18 cellular contexts compared by ENCODE assay signal in genomic region chr1:57832616-57833015, GRCh38.
A peak's percentile ranks its signal among the peaks of the same experiment; 100 is the strongest.
DNase-seq lines count a peak whose midpoint lies in the region; ATAC-seq, FAIRE-seq and TF ChIP-seq lines count a peak whose summit lies in the region.
"Had no signal": no experiment of that assay in that cellular context is flagged by ENCODE, and none has a peak within 500 bp of the region (broad histone marks: within the 10 kb centered on the region; RNA-seq: fewer than 3 reads in every experiment).

No MANE protein-coding gene starts in this region.

- no peak overlapping the region for H3K18ac ChIP-seq in H1 (ENCODE audit: extremely low read depth, low read length)

- H2AFZ ChIP-seq in H1 (ENCODE audit: low read length) (no peak overlapping the region), keratinocyte (ENCODE audit: control insufficient read depth, low read length) (no peak overlapping the region), mammary epithelial cell (ENCODE audit: low read depth, low read length) (no peak overlapping the region)

- H2BK12ac ChIP-seq in H1 (ENCODE audit: low read depth, low read length), result no peak overlapping the region; the same call in 1 of the 2 replicates

- no peaks in the 10 kb centered on the region for H4K20me1 ChIP-seq in H1 (replicated peaks in 1 of 2; ENCODE audit: control insufficient read depth in 1 of 2, insufficient read depth in 2 of 2, low read length in 2 of 2)
- no peaks in the 10 kb centered on the region for H4K20me1 ChIP-seq in keratinocyte (ENCODE audit: control insufficient read depth, extremely low read depth, insufficient read depth, low read length)
- H4K20me1 ChIP-seq in mammary epithelial cell (ENCODE audit: insufficient read depth, low read length), result no peaks in the 10 kb centered on the region

- no peak overlapping the region for H3K14ac ChIP-seq in H1 (ENCODE audit: insufficient read length)

- FAIRE-seq in H1 (lab: Jason Lieb, UNC) (peak; percentile 65), keratinocyte (lab: Jason Lieb, UNC) (no peak)
- FAIRE-seq: GM19239, K562 had no signal

- H3K27ac ChIP-seq in HUES48 (ENCODE audit: low read depth, low read length) (peak overlapping the region; percentile 51), H1 (ENCODE audit: low read depth, low read length) (peak overlapping the region; percentile 42; the same call in 1 of the 2 replicates), keratinocyte (ENCODE audit: control insufficient read depth, insufficient read depth, low read length) (peak overlapping the region; percentile 0), mammary epithelial cell (ENCODE audit: insufficient read depth, low read depth, low read length) (no peak overlapping the region)
- H3K27ac ChIP-seq: C4-2B had no signal

- no peak overlapping the region for H3K23ac ChIP-seq in H1 (ENCODE audit: insufficient read length)

- POLR2A ChIA-PET in H1 (lab: Charles Lee; ENCODE audit: partially characterized antibody), result no interaction called here

- H3K79me2 ChIP-seq in H1 (ENCODE audit: control insufficient read depth in 1 of 2, insufficient read depth in 2 of 2, low read length in 2 of 2) (no peaks in the 10 kb centered on the region), keratinocyte (ENCODE audit: control insufficient read depth, insufficient read depth, low read length) (no peaks in the 10 kb centered on the region), mammary epithelial cell (ENCODE audit: insufficient read depth, low read length) (no peaks in the 10 kb centered on the region)

- peak overlapping the region; percentile 47 to 75 for H3K4me2 ChIP-seq in H1 (ENCODE audit: insufficient read depth in 1 of 2, low read depth in 2 of 2, low read length in 2 of 2)
- no peak overlapping the region for H3K4me2 ChIP-seq in keratinocyte (ENCODE audit: control insufficient read depth, extremely low read depth, insufficient read depth, low read depth, low read length)
- no peak overlapping the region for H3K4me2 ChIP-seq in mammary epithelial cell (ENCODE audit: insufficient read depth, low read depth, low read length)

- no peaks in the 10 kb centered on the region for H3K9me3 ChIP-seq in HUES48 (ENCODE audit: control insufficient read depth, insufficient read depth, low read length)
- no peaks in the 10 kb centered on the region for H3K9me3 ChIP-seq in H1 (ENCODE audit: insufficient read depth in 2 of 2, low read depth in 1 of 2, low read length in 1 of 2)
- no peaks in the 10 kb centered on the region for H3K9me3 ChIP-seq in keratinocyte (ENCODE audit: control insufficient read depth, low read depth, low read length)
- H3K9me3 ChIP-seq in mammary epithelial cell (replicated peaks; ENCODE audit: insufficient read depth, low read length), result no peaks in the 10 kb centered on the region

- H3K9ac ChIP-seq in HUES48 (ENCODE audit: low read depth, low read length) (no peak overlapping the region), H1 (replicated peaks in 1 of 4; ENCODE audit: extremely low read depth in 1 of 4, low read depth in 3 of 4, low read length in 3 of 4) (no peak overlapping the region), keratinocyte (ENCODE audit: control insufficient read depth, extremely low read depth, insufficient read depth, low read length) (no peak overlapping the region), mammary epithelial cell (ENCODE audit: insufficient read depth, low read length) (no peak overlapping the region)

- H3K27me3 Mint-ChIP-seq in activated naive CD8-positive, alpha-beta T cell treated with anti-CD3 and anti-CD28 coated beads, Interleukin-2, amount 50 U/mL, for 24 hours, result no peaks in the 10 kb centered on the region

- no peaks in the 10 kb centered on the region for H3K36me3 Mint-ChIP-seq in activated naive CD8-positive, alpha-beta T cell treated with anti-CD3 and anti-CD28 coated beads, Interleukin-2, amount 50 U/mL, for 24 hours (ENCODE audit: low read depth)

- ATAC-seq in activated naive CD8-positive, alpha-beta T cell treated with anti-CD3 and anti-CD28 coated beads, Interleukin-2, amount 50 U/mL, for 24 hours, result no peak
- ATAC-seq: K562 had no signal

- H2BK15ac ChIP-seq in H1 (ENCODE audit: low read length), result no peak overlapping the region

- H4K8ac ChIP-seq in H1 (ENCODE audit: extremely low read depth, insufficient read depth, low read length), result no peak overlapping the region

- TF ChIP-seq EP300 in H1 (IDR thresholded peaks at IDR 0.05; ENCODE audit: borderline replicate concordance in 1 of 2, low read depth in 2 of 2, low read length in 2 of 2), result no peak

- H3K4me3 Mint-ChIP-seq in activated naive CD8-positive, alpha-beta T cell treated with anti-CD3 and anti-CD28 coated beads, Interleukin-2, amount 50 U/mL, for 24 hours, result no peak overlapping the region

- no peaks in the 10 kb centered on the region for H3K23me2 ChIP-seq in H1 (ENCODE audit: low read depth, low read length)

- no peak overlapping the region for H3K56ac ChIP-seq in H1 (replicated peaks; ENCODE audit: insufficient read length, low read depth, low read length)

- dilution Hi-C loops in keratinocyte (cut with MboI; ENCODE audit: extremely low pct_ligation_motif_present, low sequenced_read_pairs), result no loop called here
- dilution Hi-C loops in mammary epithelial cell (cut with HindIII; ENCODE audit: low sequenced_read_pairs), result no loop called here

- peak; percentile 20 for DNase-seq in DMS53 treated with DMSO at 0.1 percent for 48 hours (lab: John Stamatoyannopoulos, UW; ENCODE audit: unreplicated experiment)
- DNase-seq in H1 (ENCODE audit: low read depth in 1 of 2, low spot score in 2 of 2), result peak; percentile 3 to 43
- no peak for DNase-seq in keratinocyte (ENCODE audit: low read depth, low spot score)
- no peak for DNase-seq in activated naive CD8-positive, alpha-beta T cell treated with anti-CD3 and anti-CD28 coated beads, Interleukin-2, amount 50 U/mL, for 24 hours
- DNase-seq in stimulated activated CD4-positive, alpha-beta T cell treated with anti-CD3 and anti-CD28 coated beads, Interleukin-15, amount 100 ng/mL, for 24 hours, result no peak
- no peak for DNase-seq in NCI-H1694 treated with DMSO at 0.1 percent for 48 hours (lab: John Stamatoyannopoulos, UW)
- no peak for DNase-seq in mammary epithelial cell
- DNase-seq: DMS 273 treated with DMSO at 0.1 percent for 48 hours; HCEC 1CT; MV-4-11; NCI-H1930; NCI-H524 treated with DMSO at 0.1 percent for 48 hours; NK-92 treated with Interleukin-12 subunit alpha and Interleukin-12 subunit beta, amount 100 ng/mL, for 24 hours; OCI-M1 had no signal

- no peaks in the 10 kb centered on the region for H3K9me3 Mint-ChIP-seq in activated naive CD8-positive, alpha-beta T cell treated with anti-CD3 and anti-CD28 coated beads, Interleukin-2, amount 50 U/mL, for 24 hours

- no peak for TF ChIP-seq RAD21 in H1 (IDR thresholded peaks at IDR 0.05 in 1 of 2, conservative IDR thresholded peaks at IDR 0.05 in 1 of 2; ENCODE audit: low read depth in 2 of 2, low read length in 2 of 2)

- TF ChIP-seq CTCF in H1 (IDR thresholded peaks at IDR 0.05; ENCODE audit: control extremely low read depth in 1 of 3, insufficient read depth in 1 of 3, low read depth in 1 of 3, low read length in 3 of 3) (no peak), keratinocyte (optimal IDR thresholded peaks at IDR 0.05 in 1 of 3, IDR thresholded peaks at IDR 0.05 in 1 of 3, conservative IDR thresholded peaks at IDR 0.05 in 1 of 3; ENCODE audit: extremely low read depth in 1 of 3, insufficient read depth in 2 of 3, low read length in 3 of 3) (no peak), mammary epithelial cell (conservative IDR thresholded peaks at IDR 0.05 in 1 of 2, IDR thresholded peaks at IDR 0.05 in 1 of 2; ENCODE audit: extremely low read depth in 1 of 2, insufficient read depth in 1 of 2, low read depth in 1 of 2, low read length in 2 of 2) (no peak)

- in situ Hi-C loops in mammary epithelial cell (cut with MboI; ENCODE audit: low sequenced_read_pairs in 2 of 2), result no loop called here

- no peak overlapping the region for H4K5ac ChIP-seq in H1 (ENCODE audit: insufficient read length, low read depth, low read length)

- no peaks in the 10 kb centered on the region for H3K9me1 ChIP-seq in keratinocyte (ENCODE audit: control insufficient read depth, extremely low read depth, insufficient read depth, low read length)

- H2AK5ac ChIP-seq in H1 (ENCODE audit: low read depth, low read length), result no peak overlapping the region

- no TSS peak for BruUV-seq in mammary epithelial cell (replicated peaks; lab: Mats Ljungman, UMichigan)

- CTCF ChIA-PET in H1 (lab: Charles Lee; ENCODE audit: partially characterized antibody), result interaction anchor here (0.8 to 1.1 kb wide), 2 partner anchors 214 to 322 kb away, joined by 3 read pairs; no protein-coding TSS in a partner anchor
- CTCF ChIA-PET in mammary epithelial cell (lab: Charles Lee; ENCODE audit: low non-redundant PET), result interaction anchor here (0.7 kb wide), 1 partner anchor 194 kb away, joined by 3 read pairs; no protein-coding TSS in a partner anchor

- no peak overlapping the region for H3K4me3 ChIP-seq in HUES48 (ENCODE audit: low read depth, low read length)
- 0 out of 8 replicates have a peak overlapping the region, but pooled peaks of 1 of the 4 experiments have one; percentile 4 for H3K4me3 ChIP-seq in H1 (ENCODE audit: extremely low read depth in 1 of 4, insufficient read depth in 2 of 4, low read depth in 3 of 4, low read length in 4 of 4)
- H3K4me3 ChIP-seq in keratinocyte (ENCODE audit: control insufficient read depth in 2 of 3, extremely low read depth in 1 of 3, insufficient read depth in 2 of 3, low read depth in 1 of 3, low read length in 3 of 3), result no peak overlapping the region
- no peak overlapping the region for H3K4me3 ChIP-seq in mammary epithelial cell (replicated peaks in 1 of 3; ENCODE audit: insufficient read depth in 1 of 3, low read depth in 2 of 3, low read length in 3 of 3)
- H3K4me3 ChIP-seq: K562 had no signal

- H3K36me3 ChIP-seq in HUES48 (ENCODE audit: control insufficient read depth, insufficient read depth, low read length), result no peaks in the 10 kb centered on the region
- no peaks in the 10 kb centered on the region for H3K36me3 ChIP-seq in H1 (ENCODE audit: control insufficient read depth in 2 of 4, insufficient read depth in 4 of 4, low read length in 3 of 4)
- H3K36me3 ChIP-seq in keratinocyte (ENCODE audit: control insufficient read depth in 2 of 2, extremely low read depth in 1 of 2, insufficient read depth in 2 of 2, low read length in 2 of 2), result no peaks in the 10 kb centered on the region
- no peaks in the 10 kb centered on the region for H3K36me3 ChIP-seq in mammary epithelial cell (ENCODE audit: insufficient read depth, low read length)

- no peaks in the 10 kb centered on the region for H3K4me1 Mint-ChIP-seq in activated naive CD8-positive, alpha-beta T cell treated with anti-CD3 and anti-CD28 coated beads, Interleukin-2, amount 50 U/mL, for 24 hours

- H2BK20ac ChIP-seq in H1 (ENCODE audit: low read length), result no peak overlapping the region

- H3K4me1 ChIP-seq in HUES48 (ENCODE audit: control insufficient read depth, insufficient read depth, low read length) (peaks cover 19% of the 10 kb centered on the region), H1 (replicated peaks in 1 of 4; ENCODE audit: control insufficient read depth in 3 of 4, insufficient read depth in 4 of 4, low read length in 3 of 4) (peaks cover 0 to 9% (median 5%) of the 10 kb centered on the region in 4 experiments; a peak in 4 of 7 replicates), keratinocyte (ENCODE audit: control insufficient read depth, extremely low read depth, insufficient read depth, low read length) (peaks cover 23% of the 10 kb centered on the region), mammary epithelial cell (ENCODE audit: insufficient read depth, low read length) (peaks cover 40% of the 10 kb centered on the region)

- H2BK120ac ChIP-seq in H1 (replicated peaks; ENCODE audit: low read depth, low read length), result no peak overlapping the region

- no peak overlapping the region for H3K4ac ChIP-seq in H1 (replicated peaks; ENCODE audit: insufficient read length, low read depth, low read length)

- no peaks in the 10 kb centered on the region for H3K79me1 ChIP-seq in H1 (ENCODE audit: low read depth, low read length)

- H4K91ac ChIP-seq in H1 (replicated peaks; ENCODE audit: insufficient read length, low read length), result no peak overlapping the region

- H3K27me3 ChIP-seq in HUES48 (ENCODE audit: control insufficient read depth, insufficient read depth, low read length), result no peaks in the 10 kb centered on the region
- H3K27me3 ChIP-seq in H1 (replicated peaks in 1 of 4; ENCODE audit: control insufficient read depth in 3 of 4, extremely low read depth in 1 of 4, insufficient read depth in 3 of 4, low read length in 3 of 4), result no peaks in the 10 kb centered on the region
- H3K27me3 ChIP-seq in keratinocyte (ENCODE audit: control insufficient read depth, extremely low read depth, insufficient read depth, low read length), result no peaks in the 10 kb centered on the region
- no peaks in the 10 kb centered on the region for H3K27me3 ChIP-seq in mammary epithelial cell (ENCODE audit: insufficient read depth, low read length)

- H2BK5ac ChIP-seq in H1 (ENCODE audit: low read depth, low read length), result no peak overlapping the region

- H3K27ac Mint-ChIP-seq in activated naive CD8-positive, alpha-beta T cell treated with anti-CD3 and anti-CD28 coated beads, Interleukin-2, amount 50 U/mL, for 24 hours, result no peak overlapping the region

- intact Hi-C loops in mammary epithelial cell (cut with micrococcal nuclease), result no loop called here

- no peak for TF ChIP-seq POLR2A in H1 (IDR thresholded peaks at IDR 0.05; ENCODE audit: control extremely low read depth in 1 of 2, low read depth in 2 of 2, low read length in 2 of 2)

Comparison
In these comparisons a context has a peak if more than half of its experiments do, and no peak if none do; other contexts are left out.
1. DNase-seq: peak in DMS53 treated with DMSO at 0.1 percent for 48 hours (single experiment) and H1 (2 of 2); none in keratinocyte (single experiment), activated naive CD8-positive, alpha-beta T cell treated with anti-CD3 and anti-CD28 coated beads, Interleukin-2, amount 50 U/mL, for 24 hours (single experiment), stimulated activated CD4-positive, alpha-beta T cell treated with anti-CD3 and anti-CD28 coated beads, Interleukin-15, amount 100 ng/mL, for 24 hours (single experiment), NCI-H1694 treated with DMSO at 0.1 percent for 48 hours (single experiment) and mammary epithelial cell (single experiment).
2. H3K4me2 ChIP-seq: peak in H1 (2 of 2); none in keratinocyte (single experiment) and mammary epithelial cell (single experiment).